33 cellular contexts compared by ENCODE assay signal in genomic region chr4:5079581-5079980, GRCh38. TPM values are rescaled to one million over a fixed set of nuclear protein-coding genes. Genes with fewer than 3 reads are reported as not detected.
DNase-seq lines count a peak whose midpoint lies in the region; TF ChIP-seq lines count a peak whose summit lies in the region.
"Had no signal": no experiment of that assay in that cellular context is flagged by ENCODE, and none has a peak within 500 bp of the region (broad histone marks: within the 10 kb centered on the region; RNA-seq: fewer than 3 reads in every experiment).

No MANE protein-coding gene starts in this region.

- in situ Hi-C loops in brain microvascular endothelial cell (cut with HindIII; ENCODE audit: low pct_ligation_motif_present, low sequenced_read_pairs): no loop called here

- no peak overlapping the region for H3K27ac ChIP-seq in brain microvascular endothelial cell
- no peak overlapping the region for H3K27ac ChIP-seq in ovary
- H3K27ac ChIP-seq: epithelial cell of prostate, left ventricle myocardium inferior, suprapubic skin, upper lobe of left lung had no signal

- no peaks in the 10 kb centered on the region for H3K4me1 ChIP-seq in ovary (ENCODE audit: insufficient read depth)
- H3K4me1 ChIP-seq: left ventricle myocardium inferior, suprapubic skin, upper lobe of left lung had no signal

- no peak for TF ChIP-seq POLR2A in ovary (IDR thresholded peaks at IDR 0.05)

- H3K27me3 Mint-ChIP-seq in activated CD4-positive, alpha-beta T cell treated with anti-CD3 and anti-CD28 coated beads, Interleukin-2, amount 10 ng/mL, durations not matched to agents 24 days and 14 days: no peaks in the 10 kb centered on the region
- H3K27me3 Mint-ChIP-seq: activated CD4-positive, alpha-beta memory T cell treated with anti-CD3 and anti-CD28 coated beads, Interleukin-2, amount 10 ng/mL, durations not matched to agents 7 days and 5 days; activated naive CD8-positive, alpha-beta T cell treated with anti-CD3 and anti-CD28 coated beads, Interleukin-2, amount 50 U/mL, for 24 hours had no signal

- TF ChIP-seq EP300 in ovary (IDR thresholded peaks at IDR 0.05): no peak

- TF ChIP-seq CTCF in brain microvascular endothelial cell (IDR thresholded peaks at IDR 0.05; ENCODE audit: low read depth, low read length, missing control alignments) (no peak), ovary (IDR thresholded peaks at IDR 0.05) (no peak)

- H3K9me3 ChIP-seq in ovary: no peaks in the 10 kb centered on the region

- H3K4me3 Mint-ChIP-seq in activated CD4-positive, alpha-beta T cell treated with anti-CD3 and anti-CD28 coated beads, Interleukin-2, amount 10 ng/mL, durations not matched to agents 24 days and 14 days: no peak overlapping the region
- H3K4me3 Mint-ChIP-seq: activated CD4-positive, alpha-beta memory T cell treated with anti-CD3 and anti-CD28 coated beads, Interleukin-2, amount 10 ng/mL, durations not matched to agents 7 days and 5 days; activated naive CD8-positive, alpha-beta T cell treated with anti-CD3 and anti-CD28 coated beads, Interleukin-2, amount 50 U/mL, for 24 hours; brain; CD14-positive monocyte; H9 had no signal

- H3K36me3 Mint-ChIP-seq in activated CD4-positive, alpha-beta T cell treated with anti-CD3 and anti-CD28 coated beads, Interleukin-2, amount 10 ng/mL, durations not matched to agents 24 days and 14 days (ENCODE audit: low read depth): no peaks in the 10 kb centered on the region
- H3K36me3 Mint-ChIP-seq: brain, CD14-positive monocyte had no signal

- no peak overlapping the region for H3K4me3 ChIP-seq in brain microvascular endothelial cell (ENCODE audit: low read depth, low read length)
- H3K4me3 ChIP-seq in ovary: no peak overlapping the region
- H3K4me3 ChIP-seq: GM12878, left ventricle myocardium inferior, suprapubic skin, upper lobe of left lung had no signal

- H3K4me1 Mint-ChIP-seq in activated CD4-positive, alpha-beta T cell treated with anti-CD3 and anti-CD28 coated beads, Interleukin-2, amount 10 ng/mL, durations not matched to agents 24 days and 14 days: no peaks in the 10 kb centered on the region
- H3K4me1 Mint-ChIP-seq: activated CD4-positive, alpha-beta memory T cell treated with anti-CD3 and anti-CD28 coated beads, Interleukin-2, amount 10 ng/mL, durations not matched to agents 7 days and 5 days; activated naive CD8-positive, alpha-beta T cell treated with anti-CD3 and anti-CD28 coated beads, Interleukin-2, amount 50 U/mL, for 24 hours; brain; CD14-positive monocyte had no signal

- H3K27ac Mint-ChIP-seq in activated CD4-positive, alpha-beta T cell treated with anti-CD3 and anti-CD28 coated beads, Interleukin-2, amount 10 ng/mL, durations not matched to agents 24 days and 14 days: no peak overlapping the region
- H3K27ac Mint-ChIP-seq: activated CD4-positive, alpha-beta memory T cell treated with anti-CD3 and anti-CD28 coated beads, Interleukin-2, amount 10 ng/mL, durations not matched to agents 7 days and 5 days; activated naive CD8-positive, alpha-beta T cell treated with anti-CD3 and anti-CD28 coated beads, Interleukin-2, amount 50 U/mL, for 24 hours; brain; H9 had no signal

- H3K9me3 Mint-ChIP-seq in activated CD4-positive, alpha-beta T cell treated with anti-CD3 and anti-CD28 coated beads, Interleukin-2, amount 10 ng/mL, durations not matched to agents 24 days and 14 days: peaks cover 13% of the 10 kb centered on the region

- DNase-seq in activated CD4-positive, alpha-beta T cell treated with anti-CD3 and anti-CD28 coated beads, Interleukin-2, amount 10 ng/mL, durations not matched to agents 24 days and 14 days: peak; percentile 34
- no peak for DNase-seq in activated CD4-positive, alpha-beta T cell treated with anti-CD3 and anti-CD28 coated beads, Interleukin-2, amount 50 U/mL, for 4 hours
- DNase-seq in brain microvascular endothelial cell (peak; percentile 84), kidney tubule cell (ENCODE audit: low spot score) (peak; percentile 18), SW480 (ENCODE audit: low spot score) (no peak), NCI-H748 treated with DMSO at 0.1 percent for 48 hours (lab: John Stamatoyannopoulos, UW) (no peak), D341Med (ENCODE audit: low spot score) (no peak), ovary (no peak)
- DNase-seq: 8988T; activated CD4-positive, alpha-beta memory T cell treated with anti-CD3 and anti-CD28 coated beads, Interleukin-2, amount 10 ng/mL, durations not matched to agents 7 days and 5 days; activated CD4-positive, CD25-positive, alpha-beta regulatory T cell treated with anti-CD3 and anti-CD28 coated beads, Interleukin-2, amount 50 U/mL, for 72 hours; activated CD8-positive, alpha-beta memory T cell treated with anti-CD3 and anti-CD28 coated beads, Interleukin-2, amount 50 U/mL, for 4 hours; activated naive CD4-positive, alpha-beta T cell; activated naive CD8-positive, alpha-beta T cell treated with anti-CD3 and anti-CD28 coated beads, Interleukin-2, amount 50 U/mL, for 24 hours; effector CD8-positive, alpha-beta T cell; H9; KG1; left ventricle myocardium inferior; MM.1S; NCI-H1105 treated with DMSO at 0.1 percent for 48 hours; NCI-H1930; NCI-H2171 treated with DMSO at 0.1 percent for 48 hours; NCI-H524 treated with DMSO at 0.1 percent for 48 hours; NK-92 treated with Interleukin-12 subunit alpha and Interleukin-12 subunit beta, amount 100 ng/mL, for 24 hours; PC-3; stimulated activated naive CD4-positive, alpha-beta T cell; upper lobe of left lung had no signal

- intact Hi-C loops in activated CD4-positive, alpha-beta T cell treated with anti-CD3 and anti-CD28 coated beads, Interleukin-2, amount 10 ng/mL, durations not matched to agents 24 days and 14 days (cut with micrococcal nuclease): no loop called here
- intact Hi-C loops in ovary (cut with DNase I): no loop called here

- H3K27me3 ChIP-seq in brain microvascular endothelial cell (replicated peaks) (no peaks in the 10 kb centered on the region), ovary (no peaks in the 10 kb centered on the region)
- H3K27me3 ChIP-seq: suprapubic skin, upper lobe of left lung had no signal

- no peaks in the 10 kb centered on the region for H3K36me3 ChIP-seq in brain microvascular endothelial cell (replicated peaks)
- H3K36me3 ChIP-seq in ovary: no peaks in the 10 kb centered on the region
- H3K36me3 ChIP-seq: left ventricle myocardium inferior, suprapubic skin, upper lobe of left lung had no signal

RNA-seq across cellular contexts. Expression of gene STK32B, which starts 28.3 kb away (rescaled TPM):
- total RNA-seq in activated CD4-positive, alpha-beta T cell treated with anti-CD3 and anti-CD28 coated beads, Interleukin-2, amount 10 ng/mL, durations not matched to agents 24 days and 14 days: not detected in 2 replicates
- total RNA-seq in ovary: 1 to 10 TPM in 3 of 7 donors, under 1 TPM in 4; 0.35 to 2.2 (median 0.86) TPM
- polyA plus RNA-seq in ovary: 1 to 10 TPM; 1.3 to 3.0 TPM
- total RNA-seq: activated CD4-positive, alpha-beta memory T cell treated with anti-CD3 and anti-CD28 coated beads, Interleukin-2, amount 10 ng/mL, durations not matched to agents 7 days and 5 days; T-helper 2 cell treated with Interferon-gamma antibody and Interleukin-4, amounts not matched to agents 100 ng/mL and 5 ng/mL, for 36 hours had no signal

Comparison
In these comparisons a context has a peak if more than half of its experiments do, and no peak if none do; other contexts are left out.
1. DNase-seq: peak in activated CD4-positive, alpha-beta T cell treated with anti-CD3 and anti-CD28 coated beads, Interleukin-2, amount 10 ng/mL, durations not matched to agents 24 days and 14 days (single experiment), brain microvascular endothelial cell (single experiment) and kidney tubule cell (single experiment); none in activated CD4-positive, alpha-beta T cell treated with anti-CD3 and anti-CD28 coated beads, Interleukin-2, amount 50 U/mL, for 4 hours (0 of 2), SW480 (single experiment), NCI-H748 treated with DMSO at 0.1 percent for 48 hours (single experiment), D341Med (single experiment) and ovary (0 of 5).